In genomic region chr15:88225484-88225883, GRCh38 we compare ENCODE assay signal across 26 cellular contexts. TPM values are rescaled to one million over a fixed set of nuclear protein-coding genes. Genes with fewer than 3 reads are reported as not detected.
"Had no signal": no experiment of that assay in that cellular context is flagged by ENCODE, and none has a peak within 500 bp of the region (broad histone marks: within the 10 kb centered on the region; RNA-seq: fewer than 3 reads in every experiment).

No MANE protein-coding gene starts in this region.

- H3K36me3 ChIP-seq: left ventricle myocardium inferior, ovary, right atrium auricular region, right lobe of liver, uterus had no signal

- H3K27ac Mint-ChIP-seq: immature natural killer cell; mesothelial cell of epicardium; natural killer cell; nephron progenitor cell; progenitor cell of endocrine pancreas; stimulated activated memory B cell treated with anti-CD40 and anti-IgM and Interleukin-4, amounts not matched to agents 10 μg/mL and 1 μg/mL and 100 μg/mL, for 72 hours; type B pancreatic cell had no signal

- H3K4me3 ChIP-seq: left ventricle myocardium inferior, lung, ovary, right atrium auricular region, right lobe of liver, smooth muscle cell, tibial nerve, uterus had no signal

- H3K4me2 ChIP-seq: smooth muscle cell had no signal

- H3K27ac ChIP-seq: left ventricle myocardium inferior, ovary, right atrium auricular region, right lobe of liver, tibial nerve, uterus had no signal

- H3K4me3 Mint-ChIP-seq: immature natural killer cell; mesothelial cell of epicardium; naive B cell; natural killer cell; nephron progenitor cell; stimulated activated memory B cell treated with anti-CD40 and anti-IgM and Interleukin-4, amounts not matched to agents 10 μg/mL and 1 μg/mL and 100 μg/mL, for 72 hours; stimulated activated naive CD8-positive, alpha-beta T cell treated with anti-CD3 and anti-CD28 coated beads, Interleukin-15, amount 100 ng/mL, for 72 hours; type B pancreatic cell had no signal

- H3K4me1 ChIP-seq: left ventricle myocardium inferior, right atrium auricular region, right lobe of liver, uterus had no signal

- H3K9me3 Mint-ChIP-seq: immature natural killer cell; mesothelial cell of epicardium; natural killer cell; stimulated activated memory B cell treated with anti-CD40 and anti-IgM and Interleukin-4, amounts not matched to agents 10 μg/mL and 1 μg/mL and 100 μg/mL, for 72 hours; stimulated activated naive CD8-positive, alpha-beta T cell treated with anti-CD3 and anti-CD28 coated beads, Interleukin-15, amount 100 ng/mL, for 72 hours had no signal

- ATAC-seq: natural killer cell; right lobe of liver; stimulated activated memory B cell treated with anti-CD40 and anti-IgM and Interleukin-4, amounts not matched to agents 10 μg/mL and 1 μg/mL and 100 μg/mL, for 72 hours; stimulated activated naive CD8-positive, alpha-beta T cell treated with anti-CD3 and anti-CD28 coated beads, Interleukin-15, amount 100 ng/mL, for 72 hours had no signal

- H3K4me1 Mint-ChIP-seq: immature natural killer cell; mesothelial cell of epicardium; naive B cell; natural killer cell; nephron progenitor cell; stimulated activated naive CD8-positive, alpha-beta T cell treated with anti-CD3 and anti-CD28 coated beads, Interleukin-15, amount 100 ng/mL, for 72 hours had no signal

- DNase-seq: immature natural killer cell; left ventricle myocardium inferior; mesendoderm; naive B cell; natural killer cell; nephron progenitor cell; ovary; right lobe of liver; stimulated activated CD4-positive, alpha-beta T cell treated with anti-CD3 and anti-CD28 coated beads, Interleukin-1b, Interleukin-23, amount 100 ng/mL, for 48 hours; stimulated activated CD4-positive, alpha-beta T cell treated with anti-CD3 and anti-CD28 coated beads, Interleukin-2, amount 100 ng/mL, for 48 hours; stimulated activated CD4-positive, alpha-beta T cell treated with anti-CD3 and anti-CD28 coated beads, Interleukin-4, amount 100 ng/mL, for 4 hours; stimulated activated CD8-positive, alpha-beta memory T cell treated with anti-CD3 and anti-CD28 coated beads, Interleukin-4, amount 100 ng/mL, for 48 hours; stimulated activated naive CD4-positive, alpha-beta T cell treated with Interleukin-2 at 50 U/mL for 16 hours; stimulated activated naive CD8-positive, alpha-beta T cell treated with anti-CD3 and anti-CD28 coated beads, Interleukin-15, amount 100 ng/mL, for 72 hours; substantia nigra; uterus had no signal

- H3K27me3 ChIP-seq: ovary, right atrium auricular region, right lobe of liver, tibial nerve, uterus had no signal

- H3K36me3 Mint-ChIP-seq: immature natural killer cell; mesothelial cell of epicardium; naive B cell; natural killer cell; stimulated activated memory B cell treated with anti-CD40 and anti-IgM and Interleukin-4, amounts not matched to agents 10 μg/mL and 1 μg/mL and 100 μg/mL, for 72 hours; type B pancreatic cell had no signal

- H3K9me3 ChIP-seq: left ventricle myocardium inferior, ovary, right atrium auricular region, right lobe of liver, tibial nerve, uterus had no signal

RNA-seq across cellular contexts. Expression of gene NTRK3, which starts 31.1 kb away (rescaled TPM):
- total RNA-seq: kidney epithelial cell, natural killer cell, progenitor cell of endocrine pancreas, pulmonary artery endothelial cell had no signal
